8 cellular contexts compared by ENCODE assay signal in genomic region chr2:158970522-158970855, GRCh38. TPM values are rescaled to one million over a fixed set of nuclear protein-coding genes. Genes with fewer than 3 reads are reported as not detected.
DNase-seq lines count a peak whose midpoint lies in the region; ATAC-seq and TF ChIP-seq lines count a peak whose summit lies in the region.
"Had no signal": no experiment of that assay in that cellular context is flagged by ENCODE, and none has a peak within 500 bp of the region (broad histone marks: within the 10 kb centered on the region; RNA-seq: fewer than 3 reads in every experiment).

No MANE protein-coding gene starts in this region.

- H3K36me3 ChIP-seq in HCT116 (ENCODE audit: control insufficient read depth in 1 of 2, insufficient read depth in 2 of 2, low read length in 2 of 2) (no peaks in the 10 kb centered on the region), iPS-15b (ENCODE audit: control insufficient read depth, insufficient read depth, low read length) (no peaks in the 10 kb centered on the region), spleen (no peaks in the 10 kb centered on the region)

- H3K4me3 ChIP-seq in HCT116 (replicated peaks in 1 of 2; ENCODE audit: low read depth in 1 of 2, low read length in 2 of 2) (peak overlapping the region; percentile 77 to 88), iPS-15b (ENCODE audit: low read depth, low read length) (peak overlapping the region; percentile 80), spleen (peak overlapping the region in 6 of 8 donors; percentile 58 to 80 (median 70))

- POLR2A ChIA-PET in HCT116 (lab: Charles Lee), result no interaction called here
- POLR2A ChIA-PET in activated B cell treated with CpG ODN at 0.5 μM for 24 hours (lab: Charles Lee), result interaction anchor here (0.5 kb wide), 1 partner anchor 794 kb away, joined by 3 read pairs; no protein-coding TSS in a partner anchor

- peaks cover 58% of the 10 kb centered on the region for H3K79me2 ChIP-seq in HCT116 (ENCODE audit: insufficient read depth, low read length)

- H3K9ac ChIP-seq in HCT116 (ENCODE audit: low read length), result peak overlapping the region; percentile 71
- no peak overlapping the region for H3K9ac ChIP-seq in iPS-15b (ENCODE audit: low read depth, low read length)

- no peaks in the 10 kb centered on the region for H3K9me3 Mint-ChIP-seq in activated B cell treated with CpG ODN at 0.5 μM for 24 hours

- H3K36me3 Mint-ChIP-seq in activated B cell treated with CpG ODN at 0.5 μM for 24 hours (ENCODE audit: low read depth), result no peaks in the 10 kb centered on the region

- BruUV-seq in HCT116 (replicated peaks; lab: Mats Ljungman, UMichigan), result no TSS peak

- no peaks in the 10 kb centered on the region for H3K27me3 ChIP-seq in HCT116 (ENCODE audit: insufficient read depth, low read length)
- H3K27me3 ChIP-seq in iPS-15b (ENCODE audit: control insufficient read depth, insufficient read depth, low read length), result peaks cover 56% of the 10 kb centered on the region
- H3K27me3 ChIP-seq in spleen (replicated peaks in 1 of 7), result peaks cover 0 to 42% (median 17%) of the 10 kb centered on the region in 7 donors

- TF ChIP-seq CTCF in HCT116 (IDR thresholded peaks at IDR 0.05 in 2 of 3, conservative IDR thresholded peaks at IDR 0.05 in 1 of 3; ENCODE audit: borderline replicate concordance in 1 of 3, insufficient read depth in 1 of 3, low read depth in 2 of 3, low read length in 2 of 3), result no peak
- TF ChIP-seq CTCF in activated B cell treated with CpG ODN at 0.5 μM for 24 hours (IDR thresholded peaks at IDR 0.05), result no peak
- no peak for TF ChIP-seq CTCF in spleen (IDR thresholded peaks at IDR 0.05 in 8 of 11, conservative IDR thresholded peaks at IDR 0.05 in 3 of 11)

- H2AFZ ChIP-seq in HCT116 (ENCODE audit: low read depth, low read length, poor library complexity, severe bottlenecking), result no peak overlapping the region

- no peak for TF ChIP-seq RAD21 in HCT116 (IDR thresholded peaks at IDR 0.05; ENCODE audit: low read depth)

- ATAC-seq in HCT116, result no peak
- no peak for ATAC-seq in activated B cell treated with CpG ODN at 0.5 μM for 24 hours (ENCODE audit: low read depth)

- H3K27ac ChIP-seq in HCT116 (ENCODE audit: low read depth, low read length) (peak overlapping the region; percentile 67; the same call in 1 of the 2 replicates), spleen (peak overlapping the region in 7 of 8 donors; percentile 73 to 85 (median 81))

- no peaks in the 10 kb centered on the region for H3K9me2 ChIP-seq in HCT116 (ENCODE audit: insufficient read depth)

- H4K20me1 ChIP-seq in HCT116 (ENCODE audit: insufficient read depth), result no peaks in the 10 kb centered on the region

- DNase-seq in HCT116 (ENCODE audit: low read depth, low spot score) (no peak), activated B cell treated with CpG ODN at 0.5 μM for 24 hours (no peak), spleen (no peak), DMS79 treated with DMSO at 0.1 percent for 48 hours (lab: John Stamatoyannopoulos, UW) (no peak), NCI-H2196 (lab: John Stamatoyannopoulos, UW; ENCODE audit: unreplicated experiment) (no peak), NCI-H345 treated with DMSO at 0.1 percent for 48 hours (lab: John Stamatoyannopoulos, UW; ENCODE audit: unreplicated experiment) (no peak)
- DNase-seq: NK-92 treated with Interleukin-12 subunit alpha and Interleukin-12 subunit beta, amount 100 ng/mL, for 24 hours had no signal

- H3K4me3 Mint-ChIP-seq in activated B cell treated with CpG ODN at 0.5 μM for 24 hours, result peak overlapping the region; percentile 70

- TF ChIP-seq POLR2A in HCT116 (IDR thresholded peaks at IDR 0.05; ENCODE audit: borderline replicate concordance, extremely low read depth, insufficient read depth, insufficient read length) (no peak), spleen (IDR thresholded peaks at IDR 0.05) (no peak)

- CTCF ChIA-PET in HCT116 (lab: Charles Lee), result no interaction called here
- CTCF ChIA-PET in activated B cell treated with CpG ODN at 0.5 μM for 24 hours (lab: Charles Lee), result no interaction called here

- no peak overlapping the region for H3K27ac Mint-ChIP-seq in activated B cell treated with CpG ODN at 0.5 μM for 24 hours

- 13 to 35% (median 25%) methylated on average over 2 of the region's 2 CpGs for WGBS in spleen, 5 donors

- H3K4me1 ChIP-seq in HCT116 (ENCODE audit: control insufficient read depth in 1 of 2, insufficient read depth in 2 of 2, low read length in 2 of 2) (peaks cover 9 to 38% of the 10 kb centered on the region in 2 experiments; a peak in 3 of 4 replicates), iPS-15b (ENCODE audit: control insufficient read depth, insufficient read depth, low read length) (peaks cover 3% of the 10 kb centered on the region), spleen (peaks cover 0 to 48% (median 38%) of the 10 kb centered on the region in 6 donors)

- RAD21 ChIA-PET in HCT116 (lab: Charles Lee; ENCODE audit: low non-redundant PET in 1 of 2, low total read pairs in 2 of 2, uncharacterized antibody in 2 of 2, unreplicated experiment in 2 of 2), result no interaction called here

- peak overlapping the region; percentile 94 for H3K4me2 ChIP-seq in HCT116 (ENCODE audit: low read length)

- peaks cover 59% of the 10 kb centered on the region for H3K27me3 Mint-ChIP-seq in activated B cell treated with CpG ODN at 0.5 μM for 24 hours

- intact Hi-C loops in HCT116 (cut with micrococcal nuclease) (no loop called here), activated B cell treated with CpG ODN at 0.5 μM for 24 hours (cut with micrococcal nuclease) (no loop called here), spleen (cut with DNase I; ENCODE audit: low total_unique reads) (loop anchor here (10.0 kb wide), 1 partner anchor 54 kb away; no protein-coding TSS in a partner anchor)

- peaks cover 18% of the 10 kb centered on the region for H3K4me1 Mint-ChIP-seq in activated B cell treated with CpG ODN at 0.5 μM for 24 hours

- H3K9me3 ChIP-seq in HCT116 (ENCODE audit: control insufficient read depth in 1 of 2, insufficient read depth in 1 of 2, low read depth in 1 of 2, low read length in 2 of 2) (no peaks in the 10 kb centered on the region), iPS-15b (ENCODE audit: control insufficient read depth, insufficient read depth, low read length) (no peaks in the 10 kb centered on the region), spleen (no peaks in the 10 kb centered on the region)

TF ChIP-seq in HCT116, 20 proteins besides CTCF, POLR2A, EP300 and RAD21 (continues in another document):
- no peak for TF ChIP-seq ATF3 (IDR thresholded peaks at IDR 0.05)
- TF ChIP-seq MAX (IDR thresholded peaks at IDR 0.05), result no peak
- no peak for TF ChIP-seq CBX3 (IDR thresholded peaks at IDR 0.05; ENCODE audit: low read depth)
- TF ChIP-seq REST (IDR thresholded peaks at IDR 0.05; ENCODE audit: low read depth), result no peak
- TF ChIP-seq TCF7L2 (IDR thresholded peaks at IDR 0.05; ENCODE audit: borderline replicate concordance, extremely low read depth, insufficient read depth, insufficient read length), result no peak
- no peak for TF ChIP-seq ZNF274 (IDR thresholded peaks at IDR 0.05; ENCODE audit: low read depth, low read length)
- no peak for TF ChIP-seq SP1 (IDR thresholded peaks at IDR 0.05; ENCODE audit: low read depth)
- TF ChIP-seq POLR2AphosphoS5 (IDR thresholded peaks at IDR 0.05; ENCODE audit: low read depth, low read length), result no peak

RNA-seq across cellular contexts. Expression of gene TANC1, which starts 2.0 kb away (rescaled TPM):
- 15.1 TPM for total RNA-seq in HCT116 (2021; ENCODE audit: unreplicated experiment)
- 6.3 and 6.6 TPM in 2 replicates for polyA plus RNA-seq in HCT116 (2012)
- total RNA-seq in activated B cell treated with CpG ODN at 0.5 μM for 24 hours, result 0.02 TPM in 1 of 2 replicates, not detected in the other
- 10 to 100 TPM; 14.0 to 28.2 (median 22.6) TPM for total RNA-seq in spleen
- 1 to 10 TPM; 3.1 to 7.2 (median 6.2) TPM for polyA plus RNA-seq in spleen

Comparison
In these comparisons a context has a peak if more than half of its experiments do, and no peak if none do; other contexts are left out.
1. RNA of gene TANC1, which starts 2.0 kb away (total RNA-seq): 14.0 to 28.2 TPM in spleen and 15.1 TPM in HCT116 (single experiment); 0.02 TPM in activated B cell treated with CpG ODN at 0.5 μM for 24 hours; every median in the first group is over 10 times any median in the second.
2. Peak in every context shown above with its lines, with median percentiles within 50 percentile points of each other: H3K4me3 ChIP-seq.